In genomic region chr5:633521-633955, GRCh38 we compare ENCODE assay signal across 16 cellular contexts. TPM values are rescaled to one million over a fixed set of nuclear protein-coding genes. Genes with fewer than 3 reads are reported as not detected.
A peak's percentile ranks its signal among the peaks of the same experiment; 100 is the strongest.
DNase-seq lines count a peak whose midpoint lies in the region; ATAC-seq, FAIRE-seq and TF ChIP-seq lines count a peak whose summit lies in the region.
"Had no signal": no experiment of that assay in that cellular context is flagged by ENCODE, and none has a peak within 500 bp of the region (broad histone marks: within the 10 kb centered on the region; RNA-seq: fewer than 3 reads in every experiment).

No MANE protein-coding gene starts in this region.

- H3K9me3 Mint-ChIP-seq in stimulated activated naive CD8-positive, alpha-beta T cell treated with anti-CD3 and anti-CD28 coated beads, Interleukin-15, amount 100 ng/mL, for 72 hours: no peaks in the 10 kb centered on the region
- H3K9me3 Mint-ChIP-seq: immature natural killer cell had no signal

- H3K27me3 Mint-ChIP-seq in stimulated activated naive CD8-positive, alpha-beta T cell treated with anti-CD3 and anti-CD28 coated beads, Interleukin-15, amount 100 ng/mL, for 72 hours: no peaks in the 10 kb centered on the region

- intact Hi-C loops in HepG2 (cut with micrococcal nuclease; ENCODE audit: unreplicated experiment): no loop called here

- H3K9ac ChIP-seq in HepG2 (ENCODE audit: insufficient read depth, low read depth, low read length): no peak overlapping the region

- H3K4me3 ChIP-seq in HEK293 (ENCODE audit: low read depth, low read length) (no peak overlapping the region), brain microvascular endothelial cell (ENCODE audit: low read depth, low read length) (no peak overlapping the region), HepG2 (replicated peaks in 1 of 3; ENCODE audit: insufficient read depth in 1 of 3, low read depth in 2 of 3, low read length in 3 of 3) (no peak overlapping the region)
- H3K4me3 ChIP-seq: adrenal gland, mucosa of descending colon, psoas muscle, tibial artery had no signal

- H3K79me2 ChIP-seq in HepG2 (ENCODE audit: insufficient read depth, low read length): no peaks in the 10 kb centered on the region

- DNase-seq in A172 (ENCODE audit: low spot score) (peak; percentile 19), brain microvascular endothelial cell (peak; percentile 35), HepG2 (ENCODE audit: low spot score) (no peak)
- no peak for DNase-seq in stimulated activated CD4-positive, alpha-beta T cell treated with anti-CD3 and anti-CD28 coated beads, Interleukin-4, amount 100 ng/mL, for 1 hour
- DNase-seq in activated CD8-positive, alpha-beta memory T cell treated with anti-CD3 and anti-CD28 coated beads for 24 hours: no peak
- no peak for DNase-seq in stimulated activated naive CD8-positive, alpha-beta T cell treated with anti-CD3 and anti-CD28 coated beads, Interleukin-15, amount 100 ng/mL, for 72 hours
- DNase-seq: AML-193, immature natural killer cell, NCI-H1436 had no signal

- H3K36me3 ChIP-seq in HEK293 (ENCODE audit: control insufficient read depth in 2 of 2, insufficient read depth in 1 of 2, low read length in 2 of 2) (peaks cover 16 to 60% of the 10 kb centered on the region in 2 experiments), brain microvascular endothelial cell (replicated peaks) (peaks cover 5% of the 10 kb centered on the region), HepG2 (replicated peaks in 1 of 2; ENCODE audit: control insufficient read depth in 1 of 2, insufficient read depth in 2 of 2, low read length in 2 of 2) (peaks cover 18 to 44% of the 10 kb centered on the region in 2 experiments)

- no peak for TF ChIP-seq POLR2A in HepG2 (IDR thresholded peaks at IDR 0.05; ENCODE audit: insufficient read depth in 1 of 2, low read depth in 2 of 2, low read length in 2 of 2)

- H3K27me3 ChIP-seq in brain microvascular endothelial cell (replicated peaks) (no peaks in the 10 kb centered on the region), HepG2 (ENCODE audit: control insufficient read depth in 1 of 2, insufficient read depth in 2 of 2, low read length in 2 of 2) (no peaks in the 10 kb centered on the region)
- H3K27me3 ChIP-seq: adrenal gland, tibial artery had no signal

- H2AFZ ChIP-seq in HepG2 (ENCODE audit: low read length): no peak overlapping the region

- peak; percentile 25; the same call in 2 of the 3 replicates for ATAC-seq in HepG2
- ATAC-seq in GM21528 (IDR thresholded peaks at IDR 0.05; ENCODE audit: low FRiP score, unreplicated experiment): no peak
- ATAC-seq in stimulated activated naive CD8-positive, alpha-beta T cell treated with anti-CD3 and anti-CD28 coated beads, Interleukin-15, amount 100 ng/mL, for 72 hours: no peak
- ATAC-seq: mucosa of descending colon, psoas muscle had no signal

- CTCF ChIA-PET in HEK293 (lab: Yijun Ruan, JAX): no interaction called here
- CTCF ChIA-PET in HepG2 (lab: Yijun Ruan, JAX; ENCODE audit: low intra/inter-chr PET ratio, low total read pairs): no interaction called here

- TF ChIP-seq RAD21 in HepG2 (CRISPR knock-in tag; IDR thresholded peaks at IDR 0.05): no peak

- H3K27ac ChIP-seq in HEK293 (ENCODE audit: extremely low read depth, low read depth, low read length): no peak overlapping the region; the same call in 1 of the 2 replicates
- no peak overlapping the region for H3K27ac ChIP-seq in brain microvascular endothelial cell
- H3K27ac ChIP-seq in HepG2 (ENCODE audit: extremely low read length, insufficient read depth, low read length): no peak overlapping the region
- H3K27ac ChIP-seq: adrenal gland, psoas muscle, tibial artery had no signal

- no peak overlapping the region for H3K27ac Mint-ChIP-seq in stimulated activated naive CD8-positive, alpha-beta T cell treated with anti-CD3 and anti-CD28 coated beads, Interleukin-15, amount 100 ng/mL, for 72 hours
- H3K27ac Mint-ChIP-seq: immature natural killer cell had no signal

- H3K9me3 ChIP-seq in HEK293 (ENCODE audit: control insufficient read depth, insufficient read depth, low read depth, low read length) (no peaks in the 10 kb centered on the region), HepG2 (ENCODE audit: low read length) (no peaks in the 10 kb centered on the region)
- H3K9me3 ChIP-seq: adrenal gland, mucosa of descending colon had no signal

- no peaks in the 10 kb centered on the region for H3K4me1 ChIP-seq in HEK293 (ENCODE audit: control insufficient read depth, insufficient read depth, low read length)
- H3K4me1 ChIP-seq in HepG2 (ENCODE audit: insufficient read depth, low read length): no peaks in the 10 kb centered on the region
- H3K4me1 ChIP-seq: adrenal gland, psoas muscle, tibial artery had no signal

- no peak overlapping the region for H3K4me2 ChIP-seq in HepG2 (ENCODE audit: low read depth, low read length)

- no peak for FAIRE-seq in HepG2 (lab: Jason Lieb, UNC)
- FAIRE-seq: frontal cortex had no signal

- TF ChIP-seq CTCF in HEK293 (tag by site-specific recombination; IDR thresholded peaks at IDR 0.05) (no peak), brain microvascular endothelial cell (IDR thresholded peaks at IDR 0.05; ENCODE audit: low read depth, low read length, missing control alignments) (no peak), HepG2 (CRISPR knock-in tag; IDR thresholded peaks at IDR 0.05) (no peak)

- POLR2A ChIA-PET in HEK293 (lab: Yijun Ruan, JAX): no interaction called here
- POLR2A ChIA-PET in HepG2 (lab: Yijun Ruan, JAX): no interaction called here

- BruUV-seq in HepG2 (replicated peaks; lab: Mats Ljungman, UMichigan): no TSS peak

- no peaks in the 10 kb centered on the region for H4K20me1 ChIP-seq in HepG2 (ENCODE audit: insufficient read depth, low read length)

- TF ChIP-seq EP300 in HepG2 (IDR thresholded peaks at IDR 0.05; ENCODE audit: low read depth in 2 of 2, low read length in 2 of 2): no peak
- no peak for TF ChIP-seq EP300 in HepG2 (CRISPR knock-in tag; IDR thresholded peaks at IDR 0.05; ENCODE audit: borderline replicate concordance)

- H3K4me3 Mint-ChIP-seq in stimulated activated naive CD8-positive, alpha-beta T cell treated with anti-CD3 and anti-CD28 coated beads, Interleukin-15, amount 100 ng/mL, for 72 hours: no peak overlapping the region
- H3K4me3 Mint-ChIP-seq: immature natural killer cell had no signal

- WGBS in HepG2 (ENCODE audit: low lambda C conversion rate): 92% methylated on average over 6 of the region's 20 CpGs

- in situ Hi-C loops in brain microvascular endothelial cell (cut with HindIII; ENCODE audit: low pct_ligation_motif_present, low sequenced_read_pairs) (no loop called here), HepG2 (cut with HindIII; ENCODE audit: extremely low pct_ligation_motif_present, low pct_unique_long_range_greater_than_20kb) (no loop called here)

- H3K4me1 Mint-ChIP-seq in stimulated activated naive CD8-positive, alpha-beta T cell treated with anti-CD3 and anti-CD28 coated beads, Interleukin-15, amount 100 ng/mL, for 72 hours: no peaks in the 10 kb centered on the region
- H3K4me1 Mint-ChIP-seq: immature natural killer cell had no signal

RNA-seq across cellular contexts. Expression of gene CEP72, which starts 21.4 kb away (rescaled TPM):
- 4.6 and 14.8 TPM in 2 replicates for total RNA-seq in A172 (2014; rRNA removed; shearing (Covaris generic))
- total RNA-seq in HepG2 (2016; rRNA removed; fragmentation: Illumina TruSeq; extraction: Trizol): 8.1 and 9.4 TPM in 2 replicates
- 11.3 and 14.4 TPM in 2 replicates for total RNA-seq in HepG2 (2016; cell fraction: cytosol; rRNA removed; fragmentation: Illumina TruSeq; extraction: Trizol; ENCODE audit: low read depth)
- total RNA-seq in HepG2 (2016; cell fraction: insoluble cytoplasmic fraction; rRNA removed; fragmentation: Illumina TruSeq; extraction: Trizol): 6.5 and 9.1 TPM in 2 replicates
- total RNA-seq in HepG2 (2016; cell fraction: membrane; rRNA removed; fragmentation: Illumina TruSeq; extraction: Trizol): 6.6 and 7.9 TPM in 2 replicates
- total RNA-seq in HepG2 (2016; cell fraction: nucleus; rRNA removed; fragmentation: Illumina TruSeq; extraction: Trizol): 11.4 and 12.2 TPM in 2 replicates
- polyA plus RNA-seq in HepG2 (2011; rRNA removed): 3.4 and 4.4 TPM in 2 replicates
- polyA plus RNA-seq in HepG2 (2011; cell fraction: cytosol; rRNA removed): 1.9 and 3.9 TPM in 2 replicates
- polyA plus RNA-seq in HepG2 (2011; cell fraction: nucleus; rRNA removed): 8.5 and 11.6 TPM in 2 replicates
- 1.8 and 3.2 TPM in 2 replicates for polyA plus RNA-seq in HepG2 (2012)
- polyA plus RNA-seq in HepG2 (2016; cell fraction: cytosol; fragmentation: Illumina TruSeq; extraction: Trizol; ENCODE audit: low read depth): 0.64 and 0.84 TPM in 2 replicates
- 6.3 and 7.6 TPM in 2 replicates for polyA plus RNA-seq in HepG2 (2016; cell fraction: insoluble cytoplasmic fraction; fragmentation: Illumina TruSeq; extraction: Trizol; ENCODE audit: low read depth)
- 1.9 and 2.0 TPM in 2 replicates for polyA plus RNA-seq in HepG2 (2016; cell fraction: membrane; fragmentation: Illumina TruSeq; extraction: Trizol; ENCODE audit: low read depth)
- 17.4 and 20.5 TPM in 2 replicates for polyA plus RNA-seq in HepG2 (2016; cell fraction: nucleus; fragmentation: Illumina TruSeq; extraction: Trizol; ENCODE audit: insufficient read depth, low read depth)
- 15.4 and 136 TPM in 2 replicates for polyA minus RNA-seq in HepG2 (2011; rRNA and poly(A)+ RNA removed; ENCODE audit: low replicate concordance)
- 3.4 and 4.0 TPM in 2 replicates for polyA minus RNA-seq in HepG2 (2011; cell fraction: cytosol; rRNA and poly(A)+ RNA removed)
- 13.1 and 17.0 TPM in 2 replicates for polyA minus RNA-seq in HepG2 (2011; cell fraction: nucleus; rRNA and poly(A)+ RNA removed)

RNA-seq across cellular contexts. Expression of gene TPPP, which starts 59.6 kb away (rescaled TPM):
- total RNA-seq in A172 (2014; rRNA removed; shearing (Covaris generic)): 0.05 and 0.36 TPM in 2 replicates
- total RNA-seq in HepG2 (2016; rRNA removed; fragmentation: Illumina TruSeq; extraction: Trizol): 0.04 TPM in 1 of 2 replicates, not detected in the other
- not detected in 2 replicates for total RNA-seq in HepG2 (2016; cell fraction: cytosol; rRNA removed; fragmentation: Illumina TruSeq; extraction: Trizol; ENCODE audit: low read depth)
- 0.04 TPM in 1 of 2 replicates, not detected in the other for total RNA-seq in HepG2 (2016; cell fraction: insoluble cytoplasmic fraction; rRNA removed; fragmentation: Illumina TruSeq; extraction: Trizol)
- total RNA-seq in HepG2 (2016; cell fraction: membrane; rRNA removed; fragmentation: Illumina TruSeq; extraction: Trizol): 0.03 TPM in 1 of 2 replicates, not detected in the other
- not detected in 2 replicates for total RNA-seq in HepG2 (2016; cell fraction: nucleus; rRNA removed; fragmentation: Illumina TruSeq; extraction: Trizol)
- 0.05 and 0.07 TPM in 2 replicates for polyA plus RNA-seq in HepG2 (2011; rRNA removed)
- polyA plus RNA-seq in HepG2 (2011; cell fraction: cytosol; rRNA removed): 0.04 and 0.07 TPM in 2 replicates
- polyA plus RNA-seq in HepG2 (2011; cell fraction: nucleus; rRNA removed): 0.07 and 0.16 TPM in 2 replicates
- 0.17 and 0.20 TPM in 2 replicates for polyA plus RNA-seq in HepG2 (2012)
- not detected in 2 replicates for polyA plus RNA-seq in HepG2 (2016; cell fraction: cytosol; fragmentation: Illumina TruSeq; extraction: Trizol; ENCODE audit: low read depth)
- polyA plus RNA-seq in HepG2 (2016; cell fraction: insoluble cytoplasmic fraction; fragmentation: Illumina TruSeq; extraction: Trizol; ENCODE audit: low read depth): 0.05 TPM in 1 of 2 replicates, not detected in the other
- not detected in 2 replicates for polyA plus RNA-seq in HepG2 (2016; cell fraction: membrane; fragmentation: Illumina TruSeq; extraction: Trizol; ENCODE audit: low read depth)
- polyA plus RNA-seq in HepG2 (2016; cell fraction: nucleus; fragmentation: Illumina TruSeq; extraction: Trizol; ENCODE audit: insufficient read depth, low read depth): not detected in 2 replicates
- 0.24 and 0.28 TPM in 2 replicates for polyA minus RNA-seq in HepG2 (2011; rRNA and poly(A)+ RNA removed; ENCODE audit: low replicate concordance)
- 0.10 and 0.18 TPM in 2 replicates for polyA minus RNA-seq in HepG2 (2011; cell fraction: cytosol; rRNA and poly(A)+ RNA removed)
- polyA minus RNA-seq in HepG2 (2011; cell fraction: nucleus; rRNA and poly(A)+ RNA removed): 0.12 TPM in 1 of 2 replicates, not detected in the other

Comparison
In these comparisons a context has a peak if more than half of its experiments do, and no peak if none do; other contexts are left out.
1. DNase-seq: peak in A172 (single experiment) and brain microvascular endothelial cell (single experiment); none in HepG2 (single experiment), stimulated activated CD4-positive, alpha-beta T cell treated with anti-CD3 and anti-CD28 coated beads, Interleukin-4, amount 100 ng/mL, for 1 hour (single experiment), activated CD8-positive, alpha-beta memory T cell treated with anti-CD3 and anti-CD28 coated beads for 24 hours (single experiment) and stimulated activated naive CD8-positive, alpha-beta T cell treated with anti-CD3 and anti-CD28 coated beads, Interleukin-15, amount 100 ng/mL, for 72 hours (0 of 2).